ENCODE assay signal across 1 cellular context in the genomic region with DNA sequence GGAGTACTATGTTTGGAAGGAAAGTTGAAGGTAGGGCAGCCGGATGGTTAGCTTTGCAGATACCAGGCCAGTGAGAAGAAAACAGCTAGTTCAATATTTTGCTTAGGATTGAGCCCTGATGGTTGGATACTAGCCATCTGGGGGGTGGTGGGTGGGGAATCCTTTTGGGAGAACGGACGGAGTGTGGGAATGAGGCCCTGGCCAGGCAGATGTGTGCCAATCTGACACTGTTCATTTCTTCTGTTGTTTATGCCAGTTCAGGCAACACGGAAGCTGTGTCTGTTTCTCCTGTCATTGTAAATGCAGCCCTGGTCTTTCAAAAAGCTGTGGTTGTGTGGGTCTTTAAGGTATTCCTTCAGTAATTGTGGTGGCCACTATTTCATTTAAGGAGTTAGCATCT. TPM values are rescaled to one million over a fixed set of nuclear protein-coding genes. Genes with fewer than 3 reads are reported as not detected.
"Had no signal": no experiment of that assay in that cellular context is flagged by ENCODE, and none has a peak within 500 bp of the region (broad histone marks: within the 10 kb centered on the region; RNA-seq: fewer than 3 reads in every experiment).

No MANE protein-coding gene starts in this region.

RNA-seq across cellular contexts. Expression of gene LIMS3, which starts 7.5 kb away (rescaled TPM):
- total RNA-seq: activated T-helper 2 cell treated with anti-CD3 and anti-CD28 coated beads, Interferon-gamma antibody, Interleukin-2, Interleukin-4, amounts not matched to agents 10 μg/mL and 5 μg/mL and 100 μg/mL, durations not matched to agents 14 hours and 24 hours and 36 hours had no signal
